18 cellular contexts compared by ENCODE assay signal in genomic region chr11:387193-387793, GRCh38. TPM values are rescaled to one million over a fixed set of nuclear protein-coding genes. Genes with fewer than 3 reads are reported as not detected.
"Had no signal": no experiment of that assay in that cellular context is flagged by ENCODE, and none has a peak within 500 bp of the region (broad histone marks: within the 10 kb centered on the region; RNA-seq: fewer than 3 reads in every experiment).

No MANE protein-coding gene starts in this region.

- H3K27ac Mint-ChIP-seq: activated B cell treated with CpG ODN at 0.5 μM for 24 hours; activated CD4-positive, alpha-beta T cell treated with anti-CD3 and anti-CD28 coated beads, Interleukin-2, amount 10 ng/mL, durations not matched to agents 7 days and 5 days; activated naive CD4-positive, alpha-beta T cell treated with anti-CD3 and anti-CD28 coated beads for 36 hours; activated T-helper 17 cell treated with anti-CD3 and anti-CD28 coated beads, Interleukin-2, amount 50 U/mL, for 72 hours; dendritic cell treated with granulocyte-macrophage colony-stimulating factor and Interleukin-4, amounts not matched to agents 40 ng/mL and 50 ng/mL, for 4 days; nephron progenitor cell; T-helper 17 cell had no signal

- H3K4me1 Mint-ChIP-seq: activated CD4-positive, alpha-beta T cell treated with anti-CD3 and anti-CD28 coated beads, Interleukin-2, amount 10 ng/mL, durations not matched to agents 7 days and 5 days had no signal

- H3K27me3 Mint-ChIP-seq: activated T-helper 17 cell treated with anti-CD3 and anti-CD28 coated beads, Interleukin-2, amount 50 U/mL, for 72 hours had no signal

- H3K4me3 ChIP-seq: esophagus muscularis mucosa, heart left ventricle, pancreas, thyroid gland, vagina had no signal

- ATAC-seq: activated T-helper 17 cell treated with anti-CD3 and anti-CD28 coated beads, Interleukin-2, amount 50 U/mL, for 72 hours; heart left ventricle; left lobe of liver; pancreas; T-helper 17 cell had no signal

- H3K4me3 Mint-ChIP-seq: activated B cell treated with CpG ODN at 0.5 μM for 24 hours; activated CD4-positive, alpha-beta T cell treated with anti-CD3 and anti-CD28 coated beads, Interleukin-2, amount 10 ng/mL, durations not matched to agents 7 days and 5 days; activated naive CD4-positive, alpha-beta T cell treated with anti-CD3 and anti-CD28 coated beads for 36 hours; activated T-helper 17 cell treated with anti-CD3 and anti-CD28 coated beads, Interleukin-2, amount 50 U/mL, for 72 hours; dendritic cell treated with granulocyte-macrophage colony-stimulating factor and Interleukin-4, amounts not matched to agents 40 ng/mL and 50 ng/mL, for 4 days; nephron progenitor cell; T-helper 17 cell had no signal

- DNase-seq: activated B cell treated with CpG ODN at 0.5 μM for 24 hours; activated CD4-positive, alpha-beta T cell treated with anti-CD3 and anti-CD28 coated beads, Interleukin-2, amount 10 ng/mL, durations not matched to agents 7 days and 5 days; activated CD8-positive, alpha-beta memory T cell treated with anti-CD3 and anti-CD28 coated beads for 24 hours; activated naive CD4-positive, alpha-beta T cell treated with anti-CD3 and anti-CD28 coated beads for 36 hours; caudate nucleus; foreskin melanocyte; heart left ventricle; islet precursor cell; nephron progenitor cell; stimulated activated CD4-positive, alpha-beta T cell treated with anti-CD3 and anti-CD28 coated beads, Interleukin-15, amount 100 ng/mL, for 24 hours; T-helper 17 cell; thyroid gland had no signal

RNA-seq across cellular contexts. Expression of gene PKP3, which starts 6.7 kb away (rescaled TPM):
- total RNA-seq: activated CD4-positive, alpha-beta T cell treated with anti-CD3 and anti-CD28 coated beads, Interleukin-2, amount 10 ng/mL, durations not matched to agents 7 days and 5 days; activated naive CD4-positive, alpha-beta T cell treated with anti-CD3 and anti-CD28 coated beads for 36 hours; activated T-helper 17 cell treated with anti-CD3 and anti-CD28 coated beads, Interleukin-2, amount 50 U/mL, for 72 hours; T-helper 17 cell had no signal

RNA-seq across cellular contexts. Expression of gene B4GALNT4, which starts 18.0 kb away (rescaled TPM):
- total RNA-seq: activated B cell treated with CpG ODN at 0.5 μM for 24 hours had no signal
